Comparison of ENCODE assay signal across 10 cellular contexts in genomic region chr11:74466916-74467885, GRCh38. TPM values are rescaled to one million over a fixed set of nuclear protein-coding genes. Genes with fewer than 3 reads are reported as not detected.
DNase-seq lines count a peak whose midpoint lies in the region; ATAC-seq and TF ChIP-seq lines count a peak whose summit lies in the region.
"Had no signal": no experiment of that assay in that cellular context is flagged by ENCODE, and none has a peak within 500 bp of the region (broad histone marks: within the 10 kb centered on the region; RNA-seq: fewer than 3 reads in every experiment).

KCNE3 (minus strand) TSS chr11:74467549; CDS start chr11:74457563, 9,986 bp downstream.

- H3K4me1 ChIP-seq in mucosa of stomach (ENCODE audit: control insufficient read depth, insufficient read depth, low read length) (peaks cover 42% of the 10 kb centered on the region), upper lobe of right lung (peaks cover 28% of the 10 kb centered on the region)

- intact Hi-C loops in upper lobe of right lung (cut with DNase I): no loop called here

- H3K9me3 ChIP-seq in mucosa of stomach (ENCODE audit: control insufficient read depth, low read length) (no peaks in the 10 kb centered on the region), upper lobe of right lung (no peaks in the 10 kb centered on the region)

- peak; percentile 88 for ATAC-seq in upper lobe of right lung

- H3K9ac ChIP-seq in mucosa of stomach (ENCODE audit: low read length): peak within 1 kb of the TSS; percentile 56

- H3K4me3 ChIP-seq in fibroblast of mammary gland (ENCODE audit: control insufficient read depth, low read depth, low read length) (peak within 1 kb of the TSS; percentile 52), mucosa of stomach (ENCODE audit: low read length) (peak within 1 kb of the TSS; percentile 44), upper lobe of right lung (peak within 1 kb of the TSS; percentile 56)

- DNase-seq in NCI-H146 (lab: John Stamatoyannopoulos, UW) (peak; percentile 23), NCI-H146 treated with DMSO at 0.1 percent for 48 hours (lab: John Stamatoyannopoulos, UW; ENCODE audit: unreplicated experiment) (no peak), fibroblast of mammary gland (ENCODE audit: low read depth) (peak; percentile 20), upper lobe of right lung (peak; percentile 81), NCI-H748 treated with DMSO at 0.1 percent for 48 hours (lab: John Stamatoyannopoulos, UW) (no peak), cerebellum (ENCODE audit: low spot score) (no peak), SHP77 (lab: John Stamatoyannopoulos, UW) (no peak)

- H3K27ac ChIP-seq in upper lobe of right lung: peak within 1 kb of the TSS; percentile 69

- H3K27me3 ChIP-seq in mucosa of stomach (ENCODE audit: control insufficient read depth, insufficient read depth, low read length): no peaks in the 10 kb centered on the region
- H3K27me3 ChIP-seq in upper lobe of right lung: no peaks in the 10 kb centered on the region

- H3K36me3 ChIP-seq in mucosa of stomach (ENCODE audit: control insufficient read depth, insufficient read depth, low read length): no peaks in the 10 kb centered on the region
- H3K36me3 ChIP-seq in upper lobe of right lung: no peaks in the 10 kb centered on the region

- no peak for TF ChIP-seq CTCF in fibroblast of mammary gland (conservative IDR thresholded peaks at IDR 0.05; ENCODE audit: control insufficient read depth, insufficient read depth, low read depth, low read length)
- TF ChIP-seq CTCF in upper lobe of right lung (IDR thresholded peaks at IDR 0.05): no peak

RNA-seq across cellular contexts. Expression of gene KCNE3, which starts in this region (rescaled TPM):
- total RNA-seq in upper lobe of right lung: 20.9 TPM
- 1.5 TPM for total RNA-seq in cerebellum
- total RNA-seq: A172; T-helper 1 cell treated with Interleukin-12 subunit alpha and Interleukin-12 subunit beta and Interleukin-4 antibody, amounts not matched to agents 30 ng/mL and 1 ng/mL, for 36 hours had no signal

Comparison
In these comparisons a context has a peak if more than half of its experiments do, and no peak if none do; other contexts are left out.
1. DNase-seq: peak in NCI-H146 (single experiment), fibroblast of mammary gland (single experiment) and upper lobe of right lung (single experiment); none in NCI-H146 treated with DMSO at 0.1 percent for 48 hours (single experiment), NCI-H748 treated with DMSO at 0.1 percent for 48 hours (single experiment), cerebellum (single experiment) and SHP77 (0 of 2).
2. Peak in every context shown above with its lines, with median percentiles within 50 percentile points of each other: H3K4me3 ChIP-seq.